ENCODE assay signal across 1 cellular context in genomic region chr18:13241893-13242175, GRCh38.
TF ChIP-seq lines count a peak whose summit lies in the region.

No MANE protein-coding gene starts in this region.

TF ChIP-seq in H1, 55 proteins besides CTCF, POLR2A, EP300 and RAD21 (continued from another document):
- no peak for TF ChIP-seq TBP (IDR thresholded peaks at IDR 0.05; ENCODE audit: low read depth, low read length)
- no peak for TF ChIP-seq SUZ12 (IDR thresholded peaks at IDR 0.05; ENCODE audit: low read length)
